In genomic region chr17:78196712-78197111, GRCh38 we compare ENCODE assay signal across 2 cellular contexts.
A peak's percentile ranks its signal among the peaks of the same experiment; 100 is the strongest.
TF ChIP-seq lines count a peak whose summit lies in the region.

No MANE protein-coding gene starts in this region.

TF ChIP-seq in HEK293, 187 proteins besides CTCF, POLR2A, EP300 and RAD21:
- TF ChIP-seq ZNF623 (tag by site-specific recombination; IDR thresholded peaks at IDR 0.05) (no peak), GLIS1 (tag by site-specific recombination; IDR thresholded peaks at IDR 0.05) (peak; percentile 93)

TF ChIP-seq in K562, 482 proteins besides CTCF, POLR2A, EP300 and RAD21:
- no peak for TF ChIP-seq ZNF785 (CRISPR knock-in tag; IDR thresholded peaks at IDR 0.05)
- no peak for TF ChIP-seq POLR2H (tag; IDR thresholded peaks at IDR 0.05; ENCODE audit: low read depth)
- TF ChIP-seq SRSF9 (IDR thresholded peaks at IDR 0.05; ENCODE audit: borderline replicate concordance, low read depth, low read length) = no peak
- no peak for TF ChIP-seq STAT5A (IDR thresholded peaks at IDR 0.05; ENCODE audit: borderline replicate concordance, low read length)
- no peak for TF ChIP-seq RAD51 (IDR thresholded peaks at IDR 0.05; ENCODE audit: borderline replicate concordance, low read depth)
- no peak for TF ChIP-seq NCOA2 (IDR thresholded peaks at IDR 0.05; ENCODE audit: partially characterized antibody in 2 of 2)
- no peak for TF ChIP-seq GABPA (tag; conservative IDR thresholded peaks at IDR 0.05; ENCODE audit: low read depth)
- no peak for TF ChIP-seq ZNF507 (tag; conservative IDR thresholded peaks at IDR 0.05)
- TF ChIP-seq STAT6 (CRISPR knock-in tag; IDR thresholded peaks at IDR 0.05) = no peak
- no peak for TF ChIP-seq RBBP5 (IDR thresholded peaks at IDR 0.05; ENCODE audit: borderline replicate concordance, insufficient read depth, low read length, poor library complexity, severe bottlenecking)
